Comparison of ENCODE assay signal across 32 cellular contexts in genomic region chr3:99402755-99403154, GRCh38.
"Had no signal": no experiment of that assay in that cellular context is flagged by ENCODE, and none has a peak within 500 bp of the region (broad histone marks: within the 10 kb centered on the region; RNA-seq: fewer than 3 reads in every experiment).

No MANE protein-coding gene starts in this region.

- ATAC-seq: naive thymus-derived CD8-positive, alpha-beta T cell; natural killer cell treated with Interleukin-12 subunit alpha and Interleukin-12 subunit beta and Interleukin-15 and Interleukin-18, amount 100 ng/mL, for 72 hours; psoas muscle; right cardiac atrium; right lobe of liver; stimulated activated memory B cell treated with anti-CD40 and anti-IgM and Interleukin-4, amounts not matched to agents 10 μg/mL and 1 μg/mL and 100 μg/mL, for 72 hours; upper lobe of right lung had no signal

- H3K27ac ChIP-seq: neutrophil, ovary, parathyroid adenoma, psoas muscle, right lobe of liver, sigmoid colon, spleen, stomach, thoracic aorta, thyroid gland, tibial nerve, upper lobe of right lung, uterus had no signal

- H3K4me1 ChIP-seq: parathyroid adenoma, psoas muscle, right lobe of liver, sigmoid colon, spleen, stomach, thyroid gland, tibial nerve, upper lobe of right lung, uterus had no signal

- H3K79me2 ChIP-seq: parathyroid adenoma had no signal

- DNase-seq: naive B cell; naive thymus-derived CD8-positive, alpha-beta T cell; nephron progenitor cell; nucleus accumbens; ovary; posterior cingulate gyrus; psoas muscle; right cardiac atrium; right lobe of liver; sigmoid colon; small intestine; spleen; stimulated activated CD4-positive, alpha-beta T cell treated with anti-CD3 and anti-CD28 coated beads, Interleukin-12 subunit alpha, Interleukin-12 subunit beta, amount 100 ng/mL, for 4 hours; stimulated activated CD4-positive, alpha-beta T cell treated with anti-CD3 and anti-CD28 coated beads, Interleukin-1b, Interleukin-23, amount 100 ng/mL, for 48 hours; stimulated activated CD4-positive, alpha-beta T cell treated with anti-CD3 and anti-CD28 coated beads, Interleukin-4, amount 100 ng/mL, for 1 hour; stimulated activated CD4-positive, alpha-beta T cell treated with anti-CD3 and anti-CD28 coated beads, Interleukin-4, amount 100 ng/mL, for 4 hours; stimulated activated CD8-positive, alpha-beta memory T cell treated with anti-CD3 and anti-CD28 coated beads, Interleukin-4, amount 100 ng/mL, for 48 hours; stimulated activated naive CD4-positive, alpha-beta T cell treated with Interleukin-2 at 50 U/mL for 16 hours; stomach; thyroid gland; upper lobe of right lung; uterus had no signal

- H3K9me3 ChIP-seq: neutrophil, ovary, psoas muscle, right lobe of liver, thyroid gland, upper lobe of right lung, uterus had no signal

- H2AFZ ChIP-seq: parathyroid adenoma had no signal

- H3K27ac Mint-ChIP-seq: naive B cell; naive thymus-derived CD8-positive, alpha-beta T cell; natural killer cell treated with Interleukin-12 subunit alpha and Interleukin-12 subunit beta and Interleukin-15 and Interleukin-18, amount 100 ng/mL, for 72 hours; nephron progenitor cell; progenitor cell of endocrine pancreas; stimulated activated memory B cell treated with anti-CD40 and anti-IgM and Interleukin-4, amounts not matched to agents 10 μg/mL and 1 μg/mL and 100 μg/mL, for 72 hours; stimulated activated naive CD8-positive, alpha-beta T cell treated with anti-CD3 and anti-CD28 coated beads, Interleukin-15, Interleukin-2, amounts not matched to agents 100 ng/mL and 50 ng/mL, for 24 hours; type B pancreatic cell had no signal

- H3K36me3 Mint-ChIP-seq: natural killer cell treated with Interleukin-12 subunit alpha and Interleukin-12 subunit beta and Interleukin-15 and Interleukin-18, amount 100 ng/mL, for 72 hours; stimulated activated memory B cell treated with anti-CD40 and anti-IgM and Interleukin-4, amounts not matched to agents 10 μg/mL and 1 μg/mL and 100 μg/mL, for 72 hours; type B pancreatic cell had no signal

- H3K9ac ChIP-seq: parathyroid adenoma had no signal

- H3K4me3 Mint-ChIP-seq: naive B cell; naive thymus-derived CD8-positive, alpha-beta T cell; natural killer cell treated with Interleukin-12 subunit alpha and Interleukin-12 subunit beta and Interleukin-15 and Interleukin-18, amount 100 ng/mL, for 72 hours; nephron progenitor cell; neural crest cell; stimulated activated memory B cell treated with anti-CD40 and anti-IgM and Interleukin-4, amounts not matched to agents 10 μg/mL and 1 μg/mL and 100 μg/mL, for 72 hours; stimulated activated naive CD8-positive, alpha-beta T cell treated with anti-CD3 and anti-CD28 coated beads, Interleukin-15, Interleukin-2, amounts not matched to agents 100 ng/mL and 50 ng/mL, for 24 hours; type B pancreatic cell had no signal

- H3K27me3 ChIP-seq: neutrophil, ovary, right lobe of liver, sigmoid colon, spleen, stomach, thyroid gland, tibial nerve, upper lobe of right lung, uterus had no signal

- H3K27me3 Mint-ChIP-seq: naive B cell; naive thymus-derived CD8-positive, alpha-beta T cell; natural killer cell treated with Interleukin-12 subunit alpha and Interleukin-12 subunit beta and Interleukin-15 and Interleukin-18, amount 100 ng/mL, for 72 hours; progenitor cell of endocrine pancreas; stimulated activated memory B cell treated with anti-CD40 and anti-IgM and Interleukin-4, amounts not matched to agents 10 μg/mL and 1 μg/mL and 100 μg/mL, for 72 hours; stimulated activated naive CD8-positive, alpha-beta T cell treated with anti-CD3 and anti-CD28 coated beads, Interleukin-15, Interleukin-2, amounts not matched to agents 100 ng/mL and 50 ng/mL, for 24 hours; type B pancreatic cell had no signal

- H3K4me3 ChIP-seq: ovary, psoas muscle, right lobe of liver, sigmoid colon, spleen, stomach, thoracic aorta, thyroid gland, tibial nerve, upper lobe of right lung, uterus had no signal

- H3K4me1 Mint-ChIP-seq: naive B cell; naive thymus-derived CD8-positive, alpha-beta T cell; nephron progenitor cell; neural crest cell; stimulated activated memory B cell treated with anti-CD40 and anti-IgM and Interleukin-4, amounts not matched to agents 10 μg/mL and 1 μg/mL and 100 μg/mL, for 72 hours had no signal

- H3K36me3 ChIP-seq: neutrophil, ovary, right lobe of liver, sigmoid colon, spleen, stomach, thoracic aorta, thyroid gland, tibial nerve, upper lobe of right lung, uterus had no signal
